In genomic region chr3:72033709-72034428, GRCh38 we compare ENCODE assay signal across 29 cellular contexts.
DNase-seq lines count a peak whose midpoint lies in the region; ATAC-seq and TF ChIP-seq lines count a peak whose summit lies in the region.
"Had no signal": no experiment of that assay in that cellular context is flagged by ENCODE, and none has a peak within 500 bp of the region (broad histone marks: within the 10 kb centered on the region; RNA-seq: fewer than 3 reads in every experiment).

No MANE protein-coding gene starts in this region.

- H2BK15ac ChIP-seq in H9 (ENCODE audit: low read depth, low read length), result no peak overlapping the region

- no peak overlapping the region for H3K27ac ChIP-seq in H9 (ENCODE audit: insufficient read length, low read depth, low read length)
- H3K27ac ChIP-seq in OCI-LY7 (ENCODE audit: low read depth, low read length, poor library complexity, severe bottlenecking), result peak overlapping the region; percentile 34
- no peak overlapping the region for H3K27ac ChIP-seq in CD8-positive, alpha-beta memory T cell (ENCODE audit: low read depth, low read length)
- no peak overlapping the region for H3K27ac ChIP-seq in stomach
- H3K27ac ChIP-seq: gastroesophageal sphincter, prostate gland, sigmoid colon, WERI-Rb-1 had no signal

- no peak overlapping the region for H3K4me3 Mint-ChIP-seq in activated CD4-positive, alpha-beta T cell treated with anti-CD3 and anti-CD28 coated beads for 36 hours
- no peak overlapping the region for H3K4me3 Mint-ChIP-seq in H9
- H3K4me3 Mint-ChIP-seq in CD8-positive, alpha-beta memory T cell, result no peak overlapping the region
- H3K4me3 Mint-ChIP-seq: activated naive CD4-positive, alpha-beta T cell treated with anti-CD3 and anti-CD28 coated beads, Interleukin-2, amount 50 U/mL, for 24 hours; CD4-positive, alpha-beta memory T cell; mesothelial cell of epicardium; naive thymus-derived CD8-positive, alpha-beta T cell had no signal

- no peak for TF ChIP-seq EP300 in stomach (IDR thresholded peaks at IDR 0.05)

- no peak overlapping the region for H2BK5ac ChIP-seq in H9 (ENCODE audit: insufficient read length, low read length)

- intact Hi-C loops in activated CD4-positive, alpha-beta T cell treated with anti-CD3 and anti-CD28 coated beads for 36 hours (cut with DNase I, micrococcal nuclease), result loop anchor here in 1 of 2 experiments (5.0 kb wide), 1 partner anchor 67 kb away; no protein-coding TSS in a partner anchor
- intact Hi-C loops in OCI-LY7 (cut with micrococcal nuclease; ENCODE audit: unreplicated experiment) (no loop called here), stomach (cut with DNase I; ENCODE audit: low total_unique reads) (no loop called here)

- H3K36me3 ChIP-seq in OCI-LY7 (ENCODE audit: insufficient read depth, low read length), result no peaks in the 10 kb centered on the region
- no peaks in the 10 kb centered on the region for H3K36me3 ChIP-seq in CD8-positive, alpha-beta memory T cell (ENCODE audit: insufficient read depth, low read length)
- no peaks in the 10 kb centered on the region for H3K36me3 ChIP-seq in stomach
- H3K36me3 ChIP-seq: gastroesophageal sphincter, prostate gland, sigmoid colon, WERI-Rb-1 had no signal

- TF ChIP-seq POLR2A in stomach (IDR thresholded peaks at IDR 0.05), result no peak

- no peak overlapping the region for H3K56ac ChIP-seq in H9 (ENCODE audit: insufficient read length, low read depth, low read length)

- H3K9me3 Mint-ChIP-seq in activated CD4-positive, alpha-beta T cell treated with anti-CD3 and anti-CD28 coated beads for 36 hours (ENCODE audit: low read depth), result peaks cover 4% of the 10 kb centered on the region
- H3K9me3 Mint-ChIP-seq in H9, result peaks cover 3 to 4% of the 10 kb centered on the region in 2 experiments; a peak in 4 of 5 replicates
- H3K9me3 Mint-ChIP-seq in CD8-positive, alpha-beta memory T cell, result peaks cover 0 to 3% (median 0%) of the 10 kb centered on the region in 5 donors

- H4K20me1 ChIP-seq in H9 (ENCODE audit: control insufficient read depth, insufficient read depth, insufficient read length) (no peaks in the 10 kb centered on the region), OCI-LY7 (ENCODE audit: insufficient read depth, low read length) (no peaks in the 10 kb centered on the region)

- no peaks in the 10 kb centered on the region for H3K79me1 ChIP-seq in H9 (ENCODE audit: insufficient read depth, low read depth, low read length, poor library complexity, severe bottlenecking)

- no peak overlapping the region for H3K4ac ChIP-seq in H9 (ENCODE audit: low read depth, low read length)

- BruUV-seq in OCI-LY7 (replicated peaks; lab: Mats Ljungman, UMichigan), result no TSS peak

- H2BK12ac ChIP-seq in H9 (ENCODE audit: insufficient read length, low read depth, low read length), result no peak overlapping the region

- H3K23me2 ChIP-seq in H9 (ENCODE audit: insufficient read length, low read depth, low read length, poor library complexity, severe bottlenecking), result no peaks in the 10 kb centered on the region

- H3K27me3 ChIP-seq in H9 (ENCODE audit: insufficient read depth, low read length), result no peaks in the 10 kb centered on the region
- H3K27me3 ChIP-seq in CD8-positive, alpha-beta memory T cell (ENCODE audit: insufficient read depth, low read length, poor library complexity, severe bottlenecking), result no peaks in the 10 kb centered on the region
- no peaks in the 10 kb centered on the region for H3K27me3 ChIP-seq in stomach
- H3K27me3 ChIP-seq: gastroesophageal sphincter, sigmoid colon had no signal

- H2BK20ac ChIP-seq in H9 (ENCODE audit: low read depth, low read length, poor library complexity, severe bottlenecking), result no peak overlapping the region

- peaks cover 24% of the 10 kb centered on the region for H3K4me1 Mint-ChIP-seq in activated CD4-positive, alpha-beta T cell treated with anti-CD3 and anti-CD28 coated beads for 36 hours
- peaks cover 23 to 28% of the 10 kb centered on the region in 2 experiments for H3K4me1 Mint-ChIP-seq in H9
- no peaks in the 10 kb centered on the region for H3K4me1 Mint-ChIP-seq in CD8-positive, alpha-beta memory T cell
- H3K4me1 Mint-ChIP-seq: activated naive CD4-positive, alpha-beta T cell treated with anti-CD3 and anti-CD28 coated beads, Interleukin-2, amount 50 U/mL, for 24 hours; CD4-positive, alpha-beta memory T cell had no signal

- H4K5ac ChIP-seq in H9 (ENCODE audit: insufficient read length, low read depth, low read length), result no peak overlapping the region

- no peaks in the 10 kb centered on the region for H3K36me3 Mint-ChIP-seq in activated CD4-positive, alpha-beta T cell treated with anti-CD3 and anti-CD28 coated beads for 36 hours (ENCODE audit: low read depth)
- peaks cover 0 to 3% (median 2%) of the 10 kb centered on the region in 3 experiments; a peak in 4 of 7 replicates for H3K36me3 Mint-ChIP-seq in H9 (ENCODE audit: insufficient read depth in 1 of 3, low read depth in 3 of 3)
- no peaks in the 10 kb centered on the region for H3K36me3 Mint-ChIP-seq in CD8-positive, alpha-beta memory T cell
- H3K36me3 Mint-ChIP-seq: activated naive CD4-positive, alpha-beta T cell treated with anti-CD3 and anti-CD28 coated beads, Interleukin-2, amount 50 U/mL, for 24 hours; CD4-positive, alpha-beta memory T cell; mesothelial cell of epicardium had no signal

- CTCF ChIA-PET in activated CD4-positive, alpha-beta T cell treated with anti-CD3 and anti-CD28 coated beads for 36 hours (lab: Charles Lee), result interaction anchor here (0.6 kb wide), 1 partner anchor 367 kb away, joined by 3 read pairs; no protein-coding TSS in a partner anchor
- CTCF ChIA-PET in OCI-LY7 (lab: Charles Lee; ENCODE audit: unreplicated experiment), result interaction anchor here (1.1 kb wide), 1 partner anchor 17 kb away, joined by 3 read pairs; no protein-coding TSS in a partner anchor
- CTCF ChIA-PET in CD8-positive, alpha-beta memory T cell (lab: Charles Lee), result no interaction called here

- H2AK5ac ChIP-seq in H9 (ENCODE audit: insufficient read length, low read length), result no peak overlapping the region

- H3K18ac ChIP-seq in H9 (ENCODE audit: insufficient read length, low read depth, low read length), result no peak overlapping the region

- H4K91ac ChIP-seq in H9 (ENCODE audit: insufficient read length, low read depth, low read length), result no peak overlapping the region

- H3K79me2 ChIP-seq in H9 (ENCODE audit: insufficient read depth, low read length) (no peaks in the 10 kb centered on the region), OCI-LY7 (ENCODE audit: insufficient read depth, low read depth, low read length) (no peaks in the 10 kb centered on the region)

- POLR2A ChIA-PET in activated CD4-positive, alpha-beta T cell treated with anti-CD3 and anti-CD28 coated beads for 36 hours (lab: Charles Lee), result no interaction called here
- POLR2A ChIA-PET in OCI-LY7 (lab: Charles Lee), result interaction anchor here (0.5 to 1.2 kb wide), 7 partner anchors 16 to 558 kb away, joined by 3 to 5 read pairs (median 3); no protein-coding TSS in a partner anchor
- POLR2A ChIA-PET in CD8-positive, alpha-beta memory T cell (lab: Charles Lee), result no interaction called here

- H3K27me3 Mint-ChIP-seq in activated CD4-positive, alpha-beta T cell treated with anti-CD3 and anti-CD28 coated beads for 36 hours, result peaks cover 20% of the 10 kb centered on the region
- peaks cover 5% of the 10 kb centered on the region for H3K27me3 Mint-ChIP-seq in H9 (ENCODE audit: low read depth)
- peaks cover 14 to 16% of the 10 kb centered on the region in 2 donors for H3K27me3 Mint-ChIP-seq in CD8-positive, alpha-beta memory T cell

- no peaks in the 10 kb centered on the region for H3K9me2 ChIP-seq in OCI-LY7 (ENCODE audit: insufficient read depth, low read length)

- no peak overlapping the region for H4K8ac ChIP-seq in H9 (replicated peaks; ENCODE audit: insufficient read length, low read depth, low read length)

- H3K14ac ChIP-seq in H9 (ENCODE audit: insufficient read depth, low read length), result no peak overlapping the region

- H3K27ac Mint-ChIP-seq in activated CD4-positive, alpha-beta T cell treated with anti-CD3 and anti-CD28 coated beads for 36 hours, result no peak overlapping the region
- peak overlapping the region in 1 of 3 experiments; percentile 25; a peak in 1 of 7 replicates for H3K27ac Mint-ChIP-seq in H9
- no peak overlapping the region for H3K27ac Mint-ChIP-seq in CD8-positive, alpha-beta memory T cell
- H3K27ac Mint-ChIP-seq: activated naive CD4-positive, alpha-beta T cell treated with anti-CD3 and anti-CD28 coated beads, Interleukin-2, amount 50 U/mL, for 24 hours; CD4-positive, alpha-beta memory T cell; mesothelial cell of epicardium; naive thymus-derived CD8-positive, alpha-beta T cell had no signal

- TF ChIP-seq CTCF in H9 (conservative IDR thresholded peaks at IDR 0.05), result no peak
- no peak for TF ChIP-seq CTCF in OCI-LY7 (conservative IDR thresholded peaks at IDR 0.05; ENCODE audit: low read length)
- TF ChIP-seq CTCF in stomach (IDR thresholded peaks at IDR 0.05), result no peak

- H3K4me2 ChIP-seq in H9 (ENCODE audit: insufficient read depth, insufficient read length, low read length) (no peak overlapping the region), OCI-LY7 (ENCODE audit: low read length) (peak overlapping the region; percentile 64)

- H3K9ac ChIP-seq in H9 (ENCODE audit: extremely low read depth, insufficient read length, low read length), result no peak overlapping the region

- peak; percentile 45 for ATAC-seq in activated CD4-positive, alpha-beta T cell treated with anti-CD3 and anti-CD28 coated beads for 36 hours
- no peak for ATAC-seq in GM21423 (IDR thresholded peaks at IDR 0.05; ENCODE audit: unreplicated experiment)
- ATAC-seq: gastroesophageal sphincter; left lobe of liver; naive thymus-derived CD8-positive, alpha-beta T cell had no signal

- H3K4me3 ChIP-seq in OCI-LY7 (ENCODE audit: low read depth, low read length, poor library complexity, severe bottlenecking), result peak overlapping the region; percentile 7
- no peak overlapping the region for H3K4me3 ChIP-seq in CD8-positive, alpha-beta memory T cell (ENCODE audit: low read length)
- H3K4me3 ChIP-seq in stomach, result no peak overlapping the region
- H3K4me3 ChIP-seq: gastroesophageal sphincter, prostate gland, sigmoid colon had no signal

- no peak overlapping the region for H3K23ac ChIP-seq in H9 (ENCODE audit: insufficient read length, low read depth, low read length)

- H3K9me3 ChIP-seq in H9 (ENCODE audit: control insufficient read depth, low read depth, low read length) (no peaks in the 10 kb centered on the region), OCI-LY7 (ENCODE audit: low read length) (no peaks in the 10 kb centered on the region), stomach (no peaks in the 10 kb centered on the region)
- no peaks in the 10 kb centered on the region for H3K9me3 ChIP-seq in CD8-positive, alpha-beta memory T cell (ENCODE audit: low read length)
- H3K9me3 ChIP-seq: gastroesophageal sphincter, prostate gland, sigmoid colon had no signal

- DNase-seq in activated CD4-positive, alpha-beta T cell treated with anti-CD3 and anti-CD28 coated beads for 36 hours, result no peak
- no peak for DNase-seq in activated CD4-positive, alpha-beta T cell treated with anti-CD3 and anti-CD28 coated beads for 48 hours
- DNase-seq in H9 (no peak), OCI-LY7 (ENCODE audit: low spot score) (peak; percentile 33), glomerular visceral epithelial cell (ENCODE audit: extremely low spot score) (no peak), stomach (no peak)
- no peak for DNase-seq in CD8-positive, alpha-beta memory T cell
- DNase-seq: 8988T; activated CD4-positive, alpha-beta T cell treated with anti-CD3 and anti-CD28 coated beads, Interleukin-2, amount 50 U/mL, for 4 hours; amygdala; CD4-positive, alpha-beta memory T cell; IMR-90; naive thymus-derived CD8-positive, alpha-beta T cell; NCI-H1105; NCI-H187 treated with DMSO at 0.1 percent for 48 hours; NCI-H524; nucleus accumbens; sigmoid colon; stimulated activated CD4-positive, alpha-beta T cell treated with anti-CD3 and anti-CD28 coated beads, Interleukin-4, amount 100 ng/mL, for 4 hours; stimulated activated naive CD4-positive, alpha-beta T cell; SW 1271; T1000; WERI-Rb-1 had no signal

- WGBS in H9 (ENCODE audit: extremely low coverage, insufficient read length, low lambda C conversion rate), result no CpG with 5 or more reads among the region's 6 CpGs
- WGBS in stomach, 5 donors, result 82 to 91% (median 89%) methylated on average over 6 of the region's 6 CpGs

- H3T11ph ChIP-seq in H9 (ENCODE audit: low read length), result no peak overlapping the region

- H2AFZ ChIP-seq in H9 (ENCODE audit: low read length), result no peak overlapping the region
- H2AFZ ChIP-seq in OCI-LY7 (ENCODE audit: low read length), result peak overlapping the region; percentile 65

- peak overlapping the region; percentile 1 for H2BK120ac ChIP-seq in H9 (ENCODE audit: low read depth, low read length, poor library complexity, severe bottlenecking)

- H3K4me1 ChIP-seq in H9 (ENCODE audit: insufficient read depth, low read length), result peaks cover 1% of the 10 kb centered on the region; the same call in 1 of the 2 replicates
- peaks cover 39% of the 10 kb centered on the region for H3K4me1 ChIP-seq in OCI-LY7 (ENCODE audit: insufficient read depth, low read length, poor library complexity, severe bottlenecking)
- no peaks in the 10 kb centered on the region for H3K4me1 ChIP-seq in CD8-positive, alpha-beta memory T cell (ENCODE audit: insufficient read depth, low read length)
- peaks cover 0 to 5% (median 0%) of the 10 kb centered on the region in 4 donors for H3K4me1 ChIP-seq in stomach
- H3K4me1 ChIP-seq: gastroesophageal sphincter, prostate gland had no signal
